11 cellular contexts compared by ENCODE assay signal in genomic region chr13:20351279-20352022, GRCh38.
DNase-seq lines count a peak whose midpoint lies in the region; ATAC-seq and TF ChIP-seq lines count a peak whose summit lies in the region.
"Had no signal": no experiment of that assay in that cellular context is flagged by ENCODE, and none has a peak within 500 bp of the region (broad histone marks: within the 10 kb centered on the region; RNA-seq: fewer than 3 reads in every experiment).

No MANE protein-coding gene starts in this region.

- H4K20me1 ChIP-seq in PC-3 (ENCODE audit: low read length) = no peaks in the 10 kb centered on the region

- H3K9me3 Mint-ChIP-seq in HFFc6 = no peaks in the 10 kb centered on the region
- H3K9me3 Mint-ChIP-seq in activated CD8-positive, alpha-beta T cell treated with anti-CD3 and anti-CD28 coated beads, Interleukin-2, amount 10 ng/mL, durations not matched to agents 7 days and 5 days (ENCODE audit: insufficient read depth) = no peaks in the 10 kb centered on the region

- H3K4me3 Mint-ChIP-seq in HFFc6 = no peak overlapping the region
- H3K4me3 Mint-ChIP-seq in activated CD8-positive, alpha-beta T cell treated with anti-CD3 and anti-CD28 coated beads, Interleukin-2, amount 10 ng/mL, durations not matched to agents 7 days and 5 days = no peak overlapping the region

- H3K9me2 ChIP-seq in PC-3 (replicated peaks; ENCODE audit: low read length) = no peaks in the 10 kb centered on the region

- H3K27me3 ChIP-seq in PC-3 (ENCODE audit: low read length) (no peaks in the 10 kb centered on the region), upper lobe of left lung (no peaks in the 10 kb centered on the region)

- ATAC-seq in PC-3 = peak; percentile 42
- peak; percentile 35 to 64 for ATAC-seq in upper lobe of left lung (ENCODE audit: low FRiP score in 2 of 2)
- ATAC-seq in activated CD8-positive, alpha-beta T cell treated with anti-CD3 and anti-CD28 coated beads, Interleukin-2, amount 10 ng/mL, durations not matched to agents 7 days and 5 days = no peak
- ATAC-seq in HG03520 (IDR thresholded peaks at IDR 0.05; ENCODE audit: unreplicated experiment) = no peak
- ATAC-seq: sciatic nerve had no signal

- peaks cover 27% of the 10 kb centered on the region for H3K4me1 Mint-ChIP-seq in HFFc6 (ENCODE audit: low read depth)
- no peaks in the 10 kb centered on the region for H3K4me1 Mint-ChIP-seq in activated CD8-positive, alpha-beta T cell treated with anti-CD3 and anti-CD28 coated beads, Interleukin-2, amount 10 ng/mL, durations not matched to agents 7 days and 5 days (ENCODE audit: low read depth)

- intact Hi-C loops in PC-3 (cut with micrococcal nuclease) = no loop called here

- no peak overlapping the region for H3K27ac Mint-ChIP-seq in HFFc6
- no peak overlapping the region for H3K27ac Mint-ChIP-seq in activated CD8-positive, alpha-beta T cell treated with anti-CD3 and anti-CD28 coated beads, Interleukin-2, amount 10 ng/mL, durations not matched to agents 7 days and 5 days

- no peaks in the 10 kb centered on the region for H3K79me2 ChIP-seq in PC-3 (ENCODE audit: low read length)

- no peak for TF ChIP-seq POLR2A in upper lobe of left lung (IDR thresholded peaks at IDR 0.05)

- DNase-seq in HFFc6 = peak; percentile 59
- peak; percentile 90 for DNase-seq in PC-3
- peak; percentile 67 for DNase-seq in epithelial cell of prostate (ENCODE audit: low read depth, low spot score)
- DNase-seq in upper lobe of left lung = peak in 1 of 2 donors; percentile 61
- no peak for DNase-seq in activated CD8-positive, alpha-beta T cell treated with anti-CD3 and anti-CD28 coated beads, Interleukin-2, amount 10 ng/mL, durations not matched to agents 7 days and 5 days
- no peak for DNase-seq in cerebellar nuclear complex (lab: John Stamatoyannopoulos, UW)
- DNase-seq: DMS153; effector CD8-positive, alpha-beta T cell; SHP77 had no signal

- peak overlapping the region; percentile 9; the same call in 1 of the 2 replicates for H3K9ac ChIP-seq in PC-3 (ENCODE audit: low read length)

- peak overlapping the region; percentile 57 for H3K4me2 ChIP-seq in PC-3 (ENCODE audit: low read length)

- H3K36me3 Mint-ChIP-seq in HFFc6 (ENCODE audit: low read depth) = no peaks in the 10 kb centered on the region
- no peaks in the 10 kb centered on the region for H3K36me3 Mint-ChIP-seq in activated CD8-positive, alpha-beta T cell treated with anti-CD3 and anti-CD28 coated beads, Interleukin-2, amount 10 ng/mL, durations not matched to agents 7 days and 5 days (ENCODE audit: low read depth)

- no TSS peak for BruUV-seq in PC-3 (replicated peaks; lab: Mats Ljungman, UMichigan)

- peaks cover 31% of the 10 kb centered on the region for H3K27me3 Mint-ChIP-seq in HFFc6 (ENCODE audit: insufficient read depth)
- H3K27me3 Mint-ChIP-seq in activated CD8-positive, alpha-beta T cell treated with anti-CD3 and anti-CD28 coated beads, Interleukin-2, amount 10 ng/mL, durations not matched to agents 7 days and 5 days (ENCODE audit: low read depth) = peaks cover 5% of the 10 kb centered on the region

- H3K27ac ChIP-seq in PC-3 (ENCODE audit: low read length) (peak overlapping the region; percentile 78), epithelial cell of prostate (peak overlapping the region; percentile 92), upper lobe of left lung (no peak overlapping the region)

- 46 to 62% methylated on average over 6 of the region's 6 CpGs for WGBS in upper lobe of left lung, 2 donors

- H3F3A ChIP-seq in PC-3 (ENCODE audit: low read length, unreplicated experiment) = peaks cover 5% of the 10 kb centered on the region

- H3K4me1 ChIP-seq in PC-3 (ENCODE audit: insufficient read depth, low read length) (peaks cover 33% of the 10 kb centered on the region), upper lobe of left lung (peaks cover 0 to 25% (median 21%) of the 10 kb centered on the region in 4 donors)

- peak overlapping the region; percentile 29; the same call in 1 of the 2 replicates for H2AFZ ChIP-seq in PC-3 (ENCODE audit: low read length)

- H3K36me3 ChIP-seq in PC-3 (ENCODE audit: low read depth, low read length) = no peaks in the 10 kb centered on the region
- no peaks in the 10 kb centered on the region for H3K36me3 ChIP-seq in upper lobe of left lung

- POLR2A ChIA-PET in PC-3 (lab: Charles Lee; ENCODE audit: unreplicated experiment) = no interaction called here
- POLR2A ChIA-PET in activated CD8-positive, alpha-beta T cell treated with anti-CD3 and anti-CD28 coated beads, Interleukin-2, amount 10 ng/mL, durations not matched to agents 7 days and 5 days (lab: Charles Lee) = no interaction called here

- peak in 1 of 4 donors; percentile 48 for TF ChIP-seq EP300 in upper lobe of left lung (IDR thresholded peaks at IDR 0.05)

- CTCF ChIA-PET in PC-3 (lab: Charles Lee) = no interaction called here
- CTCF ChIA-PET in activated CD8-positive, alpha-beta T cell treated with anti-CD3 and anti-CD28 coated beads, Interleukin-2, amount 10 ng/mL, durations not matched to agents 7 days and 5 days (lab: Charles Lee) = no interaction called here

- H3K4me3 ChIP-seq in PC-3 (ENCODE audit: low read length) = no peak overlapping the region; the same call in 1 of the 2 replicates
- H3K4me3 ChIP-seq in upper lobe of left lung = no peak overlapping the region

- H3K9me3 ChIP-seq in PC-3 (ENCODE audit: low read length) (no peaks in the 10 kb centered on the region), upper lobe of left lung (no peaks in the 10 kb centered on the region)

- no peak for TF ChIP-seq CTCF in HFFc6 (IDR thresholded peaks at IDR 0.05)
- no peak for TF ChIP-seq CTCF in PC-3 (conservative IDR thresholded peaks at IDR 0.05; ENCODE audit: low read depth, low read length)
- TF ChIP-seq CTCF in upper lobe of left lung (IDR thresholded peaks at IDR 0.05) = no peak

Comparison
In these comparisons a context has a peak if more than half of its experiments do, and no peak if none do; other contexts are left out.
1. DNase-seq: peak in HFFc6 (single experiment), PC-3 (single experiment) and epithelial cell of prostate (single experiment); none in activated CD8-positive, alpha-beta T cell treated with anti-CD3 and anti-CD28 coated beads, Interleukin-2, amount 10 ng/mL, durations not matched to agents 7 days and 5 days (single experiment) and cerebellar nuclear complex (0 of 2).
2. ATAC-seq: peak in PC-3 (single experiment) and upper lobe of left lung (2 of 2); none in activated CD8-positive, alpha-beta T cell treated with anti-CD3 and anti-CD28 coated beads, Interleukin-2, amount 10 ng/mL, durations not matched to agents 7 days and 5 days (single experiment) and HG03520 (single experiment).
3. H3K27ac ChIP-seq: peak in PC-3 (single experiment) and epithelial cell of prostate (single experiment); none in upper lobe of left lung (0 of 4).